Comparison of ENCODE assay signal across 9 cellular contexts in the genomic region with DNA sequence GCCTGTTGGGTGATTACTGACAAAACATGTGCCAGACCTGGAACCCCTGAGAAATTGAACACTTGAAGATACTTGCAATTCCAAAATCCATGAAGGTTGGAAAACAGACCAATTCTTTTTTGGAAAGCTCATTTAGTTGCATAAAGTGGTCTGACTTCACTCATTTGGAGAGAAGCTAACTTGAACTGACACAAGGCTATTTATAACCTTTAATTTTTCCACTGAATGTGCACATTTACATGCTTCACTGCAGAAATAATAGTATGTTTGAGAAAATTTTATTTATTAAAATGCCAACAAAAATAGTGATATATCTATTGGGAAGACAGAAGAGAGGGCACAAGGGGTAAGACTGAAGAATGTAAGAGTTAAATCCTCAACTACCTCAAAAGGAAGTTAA.
"Had no signal": no experiment of that assay in that cellular context is flagged by ENCODE, and none has a peak within 500 bp of the region (broad histone marks: within the 10 kb centered on the region; RNA-seq: fewer than 3 reads in every experiment).

No MANE protein-coding gene starts in this region.

- H3K27ac Mint-ChIP-seq: GM23338, H9, HFFc6 had no signal

- H3K4me3 Mint-ChIP-seq: GM23338, H9, HFFc6 had no signal

- H3K9me3 Mint-ChIP-seq: HFFc6 had no signal

- H3K4me2 ChIP-seq: GM23338 had no signal

- H3K4me3 ChIP-seq: GM23248, GM23338, HAP-1 had no signal

- H3K36me3 ChIP-seq: HAP-1 had no signal

- H3K4me1 ChIP-seq: HAP-1 had no signal

- H3K9ac ChIP-seq: GM23248 had no signal

- ATAC-seq: GM23338, HCT116 had no signal

- H3K9me3 ChIP-seq: HAP-1 had no signal

- DNase-seq: GM23248, GOT3, H7, H9, HCEC 1CT, HFFc6 had no signal

- H2AFZ ChIP-seq: GM23248, GM23338 had no signal

- H3K4me1 Mint-ChIP-seq: GM23338 had no signal

- H3K27ac ChIP-seq: GM23248 had no signal
